Comparison of ENCODE assay signal across 9 cellular contexts in genomic region chr2:119517433-119517832, GRCh38. TPM values are rescaled to one million over a fixed set of nuclear protein-coding genes. Genes with fewer than 3 reads are reported as not detected.
DNase-seq lines count a peak whose midpoint lies in the region; ATAC-seq and TF ChIP-seq lines count a peak whose summit lies in the region.
"Had no signal": no experiment of that assay in that cellular context is flagged by ENCODE, and none has a peak within 500 bp of the region (broad histone marks: within the 10 kb centered on the region; RNA-seq: fewer than 3 reads in every experiment).

No MANE protein-coding gene starts in this region.

- H3K4me1 ChIP-seq in OCI-LY3 (ENCODE audit: low read length), result 0 out of 2 replicates have a peak, but pooled peaks cover 3% of the 10 kb centered on the region

- H3K4me2 ChIP-seq in OCI-LY3 (ENCODE audit: low read length), result no peak overlapping the region

- H3K27ac ChIP-seq in OCI-LY3 (ENCODE audit: low read length), result no peak overlapping the region

- DNase-seq in Daoy (ENCODE audit: low read depth) (peak; percentile 57), iPS-NIHi11 (ENCODE audit: low spot score) (peak; percentile 82), posterior vena cava (ENCODE audit: low spot score) (no peak)
- peak in 1 of 2 donors; percentile 58 for DNase-seq in activated naive CD4-positive, alpha-beta T cell treated with anti-CD3 and anti-CD28 coated beads, Interleukin-2, amount 50 U/mL, for 72 hours (ENCODE audit: low spot score in 2 of 2)
- peak; percentile 18 to 33 (median 19) for DNase-seq in stimulated activated CD4-positive, alpha-beta T cell treated with anti-CD3 and anti-CD28 coated beads, TNF-alpha, amount 100 ng/mL, for 48 hours (ENCODE audit: low read depth in 3 of 3)

- H4K20me1 ChIP-seq in OCI-LY3 (ENCODE audit: insufficient read depth, low read length), result no peaks in the 10 kb centered on the region

- H3K79me2 ChIP-seq in OCI-LY3 (ENCODE audit: low read length), result no peaks in the 10 kb centered on the region

- peak overlapping the region; percentile 58 for H2AFZ ChIP-seq in OCI-LY3 (ENCODE audit: low read depth, low read length)

- H3K27ac Mint-ChIP-seq in activated naive CD4-positive, alpha-beta T cell treated with anti-CD3 and anti-CD28 coated beads, Interleukin-2, amount 50 U/mL, for 72 hours, result no peak overlapping the region

- no peaks in the 10 kb centered on the region for H3K36me3 ChIP-seq in OCI-LY3 (replicated peaks; ENCODE audit: low read depth, low read length)

- ATAC-seq in GM19455 (IDR thresholded peaks at IDR 0.05; ENCODE audit: unreplicated experiment), result peak; percentile 83
- ATAC-seq in HG03460 (IDR thresholded peaks at IDR 0.05; ENCODE audit: unreplicated experiment), result peak; percentile 70
- peak; percentile 43 to 70 for ATAC-seq in activated naive CD4-positive, alpha-beta T cell treated with anti-CD3 and anti-CD28 coated beads, Interleukin-2, amount 50 U/mL, for 72 hours

- no peaks in the 10 kb centered on the region for H3K9me3 Mint-ChIP-seq in activated naive CD4-positive, alpha-beta T cell treated with anti-CD3 and anti-CD28 coated beads, Interleukin-2, amount 50 U/mL, for 72 hours

- no peaks in the 10 kb centered on the region for H3K9me3 ChIP-seq in OCI-LY3 (ENCODE audit: insufficient read depth, low read length)

- no peak overlapping the region for H3K4me3 ChIP-seq in OCI-LY3 (ENCODE audit: low read length)

- no peak overlapping the region for H3K9ac ChIP-seq in OCI-LY3 (ENCODE audit: low read length)

- H3K36me3 Mint-ChIP-seq in activated naive CD4-positive, alpha-beta T cell treated with anti-CD3 and anti-CD28 coated beads, Interleukin-2, amount 50 U/mL, for 72 hours, result no peaks in the 10 kb centered on the region

- intact Hi-C loops in posterior vena cava (cut with DNase I), result no loop called here

- peak; percentile 80 for TF ChIP-seq CTCF in OCI-LY3 (IDR thresholded peaks at IDR 0.05; ENCODE audit: low read depth, low read length)

- H3K27me3 ChIP-seq in OCI-LY3 (ENCODE audit: low read depth, low read length), result peaks cover 24% of the 10 kb centered on the region

RNA-seq across cellular contexts. Expression of gene SCTR, which starts 6.8 kb away (rescaled TPM):
- not detected in 2 replicates for total RNA-seq in Daoy (2014; rRNA removed; shearing (Covaris generic))
- total RNA-seq in activated naive CD4-positive, alpha-beta T cell treated with anti-CD3 and anti-CD28 coated beads, Interleukin-2, amount 50 U/mL, for 72 hours, result not detected
- not detected for total RNA-seq in posterior vena cava
- total RNA-seq: activated CD8-positive, alpha-beta memory T cell treated with anti-CD3 and anti-CD28 coated beads for 36 hours had no signal

RNA-seq across cellular contexts. Expression of gene CFAP221, which starts 26.8 kb away (rescaled TPM):
- total RNA-seq in Daoy (2014; rRNA removed; shearing (Covaris generic)), result 0.29 and 2.0 TPM in 2 replicates
- not detected for total RNA-seq in activated naive CD4-positive, alpha-beta T cell treated with anti-CD3 and anti-CD28 coated beads, Interleukin-2, amount 50 U/mL, for 72 hours
- total RNA-seq in posterior vena cava, result 1 to 10 TPM; 3.2 to 3.4 TPM
- total RNA-seq: activated CD8-positive, alpha-beta memory T cell treated with anti-CD3 and anti-CD28 coated beads for 36 hours had no signal
